In genomic region chr12:111867531-111867930, GRCh38 we compare ENCODE assay signal across 18 cellular contexts. TPM values are rescaled to one million over a fixed set of nuclear protein-coding genes. Genes with fewer than 3 reads are reported as not detected.
DNase-seq lines count a peak whose midpoint lies in the region; ATAC-seq and TF ChIP-seq lines count a peak whose summit lies in the region.
"Had no signal": no experiment of that assay in that cellular context is flagged by ENCODE, and none has a peak within 500 bp of the region (broad histone marks: within the 10 kb centered on the region; RNA-seq: fewer than 3 reads in every experiment).

No MANE protein-coding gene starts in this region.

- ATAC-seq in activated T-cell treated with anti-CD3 and anti-CD28 coated beads, Interleukin-2, amount 50 U/mL, for 72 hours (replicated peaks in 1 of 2): no peak
- no peak for ATAC-seq in GM21390 (IDR thresholded peaks at IDR 0.05; ENCODE audit: unreplicated experiment)
- ATAC-seq: A549 had no signal

- no peaks in the 10 kb centered on the region for H3K27me3 Mint-ChIP-seq in activated T-cell treated with anti-CD3 and anti-CD28 coated beads, Interleukin-2, amount 50 U/mL, for 72 hours (ENCODE audit: low read depth)
- peaks cover 2% of the 10 kb centered on the region for H3K27me3 Mint-ChIP-seq in nephron progenitor cell (ENCODE audit: low read depth, poor library complexity)
- H3K27me3 Mint-ChIP-seq in Caco-2 (ENCODE audit: insufficient read depth, unreplicated experiment): no peaks in the 10 kb centered on the region

- intact Hi-C loops in Caco-2 (cut with micrococcal nuclease; ENCODE audit: unreplicated experiment): no loop called here

- no peaks in the 10 kb centered on the region for H3K4me1 Mint-ChIP-seq in activated T-cell treated with anti-CD3 and anti-CD28 coated beads, Interleukin-2, amount 50 U/mL, for 72 hours (ENCODE audit: low read depth)
- no peaks in the 10 kb centered on the region for H3K4me1 Mint-ChIP-seq in nephron progenitor cell
- no peaks in the 10 kb centered on the region for H3K4me1 Mint-ChIP-seq in Caco-2 (ENCODE audit: low read depth, unreplicated experiment)

- POLR2A ChIA-PET in Caco-2 (lab: Charles Lee): no interaction called here

- DNase-seq in activated T-cell treated with anti-CD3 and anti-CD28 coated beads, Interleukin-2, amount 50 U/mL, for 72 hours: no peak
- DNase-seq in activated T-cell treated with anti-CD3 and anti-CD28 coated beads, Interleukin-2, amount 50 U/mL, for 48 hours: no peak
- DNase-seq in nephron progenitor cell (no peak), SKM-1 treated with dmso at 0.1 percent for 144 hours (lab: John Stamatoyannopoulos, UW; ENCODE audit: unreplicated experiment) (no peak), Caco-2 (no peak)
- DNase-seq: Calu3, GM23248, HFFc6, MM.1S, NCI-H1105, NCI-H1694 treated with DMSO at 0.1 percent for 48 hours, NCI-H510A, SHP77 had no signal

- H3K27me3 ChIP-seq in HUES48 (ENCODE audit: control insufficient read depth, insufficient read depth, low read length): no peaks in the 10 kb centered on the region
- H3K27me3 ChIP-seq in Caco-2 (replicated peaks; ENCODE audit: control insufficient read depth, insufficient read depth, low read length): no peaks in the 10 kb centered on the region

- H3K36me3 ChIP-seq in HUES48 (ENCODE audit: control insufficient read depth, insufficient read depth, low read length) (peaks cover 54% of the 10 kb centered on the region), Caco-2 (ENCODE audit: control insufficient read depth, insufficient read depth, low read length) (no peaks in the 10 kb centered on the region; the same call in 1 of the 2 replicates)

- CTCF ChIA-PET in Caco-2 (lab: Charles Lee): no interaction called here

- peak overlapping the region; percentile 92 for H3K27ac ChIP-seq in HUES48 (ENCODE audit: low read depth, low read length)
- H3K27ac ChIP-seq in cingulate gyrus (ENCODE audit: low read depth, low read length): peak overlapping the region; percentile 16
- H3K27ac ChIP-seq: A549, GM23248 had no signal

- peaks cover 5 to 28% of the 10 kb centered on the region in 2 donors for H3K36me3 Mint-ChIP-seq in activated T-cell treated with anti-CD3 and anti-CD28 coated beads, Interleukin-2, amount 50 U/mL, for 72 hours (ENCODE audit: insufficient read depth in 2 of 2)
- peaks cover 68% of the 10 kb centered on the region for H3K36me3 Mint-ChIP-seq in nephron progenitor cell (ENCODE audit: low read depth)
- H3K36me3 Mint-ChIP-seq in Caco-2 (ENCODE audit: insufficient read depth, unreplicated experiment): peaks cover 63% of the 10 kb centered on the region

- H3K27ac Mint-ChIP-seq in activated T-cell treated with anti-CD3 and anti-CD28 coated beads, Interleukin-2, amount 50 U/mL, for 72 hours: peak overlapping the region; percentile 55
- H3K27ac Mint-ChIP-seq in nephron progenitor cell: peak overlapping the region; percentile 31
- H3K27ac Mint-ChIP-seq in Caco-2 (ENCODE audit: unreplicated experiment): no peak overlapping the region
- H3K27ac Mint-ChIP-seq: HFFc6 had no signal

- peaks cover 48% of the 10 kb centered on the region for H3K4me1 ChIP-seq in HUES48 (ENCODE audit: control insufficient read depth, insufficient read depth, low read length)
- no peaks in the 10 kb centered on the region for H3K4me1 ChIP-seq in Caco-2
- H3K4me1 ChIP-seq: A549 had no signal

- H3K9me3 Mint-ChIP-seq in activated T-cell treated with anti-CD3 and anti-CD28 coated beads, Interleukin-2, amount 50 U/mL, for 72 hours: no peaks in the 10 kb centered on the region
- H3K9me3 Mint-ChIP-seq in nephron progenitor cell (peaks cover 10% of the 10 kb centered on the region), Caco-2 (ENCODE audit: unreplicated experiment) (no peaks in the 10 kb centered on the region)
- H3K9me3 Mint-ChIP-seq: HFFc6 had no signal

- TF ChIP-seq CTCF in nephron progenitor cell (IDR thresholded peaks at IDR 0.05) (no peak), Caco-2 (IDR thresholded peaks at IDR 0.05; ENCODE audit: insufficient read depth in 1 of 2, low read depth in 1 of 2, low read length in 1 of 2, severe bottlenecking in 1 of 2, unreplicated experiment in 1 of 2) (no peak)

- H3K9ac ChIP-seq in HUES48 (ENCODE audit: low read depth, low read length): no peak overlapping the region
- H3K9ac ChIP-seq: GM23248 had no signal

- no peaks in the 10 kb centered on the region for H3K9me3 ChIP-seq in HUES48 (ENCODE audit: control insufficient read depth, insufficient read depth, low read length)
- H3K9me3 ChIP-seq in Caco-2: no peaks in the 10 kb centered on the region
- H3K9me3 ChIP-seq: A549 had no signal

- no peak overlapping the region for H3K4me3 Mint-ChIP-seq in activated T-cell treated with anti-CD3 and anti-CD28 coated beads, Interleukin-2, amount 50 U/mL, for 72 hours
- H3K4me3 Mint-ChIP-seq in nephron progenitor cell: no peak overlapping the region
- no peak overlapping the region for H3K4me3 Mint-ChIP-seq in Caco-2 (ENCODE audit: unreplicated experiment)
- H3K4me3 Mint-ChIP-seq: CD14-positive monocyte, HFFc6 had no signal

- BruUV-seq in Caco-2 (replicated peaks; lab: Mats Ljungman, UMichigan): no TSS peak

- H3K4me3 ChIP-seq in HUES48 (ENCODE audit: low read depth, low read length) (peak overlapping the region; percentile 25; the same call in 1 of the 2 replicates), Caco-2 (ENCODE audit: low read depth, low read length) (no peak overlapping the region)
- H3K4me3 ChIP-seq: A549, GM23248 had no signal

RNA-seq across cellular contexts. Expression of gene MAPKAPK5, which starts 25.5 kb away (rescaled TPM):
- 10 to 100 TPM; 52.3 to 56.5 TPM for total RNA-seq in activated T-cell treated with anti-CD3 and anti-CD28 coated beads, Interleukin-2, amount 50 U/mL, for 72 hours
- total RNA-seq in Caco-2 (2022): 89.5 and 90.1 TPM in 2 replicates
